8 cellular contexts compared by ENCODE assay signal in the genomic region with DNA sequence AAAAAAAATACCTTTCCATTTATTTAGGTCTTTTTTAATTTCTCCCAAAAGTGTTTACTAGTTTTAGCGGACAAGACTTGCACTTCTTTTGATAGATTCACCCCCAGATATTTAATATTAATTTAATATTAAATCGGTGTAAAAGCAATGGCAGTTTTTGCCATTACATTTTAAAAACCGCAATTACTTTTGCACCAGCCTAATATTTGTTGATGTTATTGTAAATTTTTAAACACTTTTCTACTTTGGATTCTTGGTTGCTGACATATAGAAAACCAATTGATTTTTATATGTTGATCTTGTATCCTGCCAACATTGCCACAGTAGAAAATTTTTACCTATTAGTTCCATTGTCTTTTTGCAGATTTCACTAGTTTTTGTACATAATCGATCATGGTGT.
"Had no signal": no experiment of that assay in that cellular context is flagged by ENCODE, and none has a peak within 500 bp of the region (broad histone marks: within the 10 kb centered on the region; RNA-seq: fewer than 3 reads in every experiment).

No MANE protein-coding gene starts in this region.

- ATAC-seq: GM12878 had no signal

- H3K4me3 ChIP-seq: GM12878 had no signal

- DNase-seq: GDM1, GF-D8 had no signal

- FAIRE-seq: G401.6, GM12878, GM12891, GM12892, GM18507, GM19239 had no signal
